Comparison of ENCODE assay signal across 23 cellular contexts in genomic region chr15:24835301-24835700, GRCh38.
"Had no signal": no experiment of that assay in that cellular context is flagged by ENCODE, and none has a peak within 500 bp of the region (broad histone marks: within the 10 kb centered on the region; RNA-seq: fewer than 3 reads in every experiment).

No MANE protein-coding gene starts in this region.

- H3K27ac ChIP-seq: adrenal gland, body of pancreas, breast epithelium, Peyer's patch, SJSA1 had no signal

- H3K4me3 Mint-ChIP-seq: activated CD4-positive, alpha-beta T cell treated with anti-CD3 and anti-CD28 coated beads, Interleukin-2, amount 10 ng/mL, durations not matched to agents 24 days and 14 days; activated CD8-positive, alpha-beta T cell treated with anti-CD3 and anti-CD28 coated beads for 36 hours; activated naive CD4-positive, alpha-beta T cell treated with anti-CD3 and anti-CD28 coated beads for 36 hours; activated T-cell treated with anti-CD3 and anti-CD28 coated beads, Interleukin-2, amount 50 U/mL, for 24 hours had no signal

- ATAC-seq: activated CD8-positive, alpha-beta T cell treated with anti-CD3 and anti-CD28 coated beads for 36 hours; activated naive CD4-positive, alpha-beta T cell treated with anti-CD3 and anti-CD28 coated beads, Interleukin-2, amount 50 U/mL, for 72 hours; body of pancreas had no signal

- H3K27me3 Mint-ChIP-seq: activated CD4-positive, alpha-beta T cell treated with anti-CD3 and anti-CD28 coated beads, Interleukin-2, amount 10 ng/mL, durations not matched to agents 24 days and 14 days; activated CD8-positive, alpha-beta T cell treated with anti-CD3 and anti-CD28 coated beads for 36 hours; activated T-cell treated with anti-CD3 and anti-CD28 coated beads, Interleukin-2, amount 50 U/mL, for 24 hours had no signal

- H3K4me1 ChIP-seq: adrenal gland, body of pancreas, breast epithelium, Peyer's patch, SJSA1 had no signal

- H3K4me3 ChIP-seq: adrenal gland, body of pancreas, breast epithelium, Peyer's patch, SJSA1 had no signal

- DNase-seq: activated CD4-positive, alpha-beta T cell treated with anti-CD3 and anti-CD28 coated beads, Interleukin-2, amount 10 ng/mL, durations not matched to agents 24 days and 14 days; activated CD4-positive, alpha-beta T cell treated with anti-CD3 and anti-CD28 coated beads, Interleukin-2, amount 50 U/mL, for 4 hours; activated CD8-positive, alpha-beta T cell treated with anti-CD3 and anti-CD28 coated beads for 36 hours; activated gamma-delta T cell; activated naive CD4-positive, alpha-beta T cell treated with anti-CD3 and anti-CD28 coated beads for 36 hours; activated T-cell treated with anti-CD3 and anti-CD28 coated beads, Interleukin-2, amount 50 U/mL, for 24 hours; adrenal gland; body of pancreas; NCI-H1092 treated with DMSO at 0.1 percent for 48 hours; NCI-H1417; NCI-H146; NCI-H187; NCI-H2029 treated with DMSO at 0.1 percent for 48 hours; NCI-H345; NCI-H524 treated with DMSO at 0.1 percent for 48 hours; Peyer's patch; RPMI8226; SHP77 treated with DMSO at 0.1 percent for 48 hours; T1000 had no signal

- H3K27me3 ChIP-seq: adrenal gland, body of pancreas, breast epithelium, Peyer's patch, SJSA1 had no signal

- H3K36me3 ChIP-seq: adrenal gland, breast epithelium, Peyer's patch, SJSA1 had no signal

- H3K27ac Mint-ChIP-seq: activated CD4-positive, alpha-beta T cell treated with anti-CD3 and anti-CD28 coated beads, Interleukin-2, amount 10 ng/mL, durations not matched to agents 24 days and 14 days; activated CD8-positive, alpha-beta T cell treated with anti-CD3 and anti-CD28 coated beads for 36 hours; activated naive CD4-positive, alpha-beta T cell treated with anti-CD3 and anti-CD28 coated beads for 36 hours; activated naive CD4-positive, alpha-beta T cell treated with anti-CD3 and anti-CD28 coated beads, Interleukin-2, amount 50 U/mL, for 72 hours; activated T-cell treated with anti-CD3 and anti-CD28 coated beads, Interleukin-2, amount 50 U/mL, for 24 hours; activated T-helper 2 cell treated with anti-CD3 and anti-CD28 coated beads, Interferon-gamma antibody, Interleukin-2, Interleukin-4, amounts not matched to agents 10 μg/mL and 5 μg/mL and 100 μg/mL, durations not matched to agents 14 hours and 24 hours and 36 hours had no signal

- H3K9me3 ChIP-seq: adrenal gland had no signal

- H3K4me1 Mint-ChIP-seq: activated CD4-positive, alpha-beta T cell treated with anti-CD3 and anti-CD28 coated beads, Interleukin-2, amount 10 ng/mL, durations not matched to agents 24 days and 14 days had no signal
